In genomic region chr14:36656769-36657408, GRCh38 we compare ENCODE assay signal across 12 cellular contexts. TPM values are rescaled to one million over a fixed set of nuclear protein-coding genes. Genes with fewer than 3 reads are reported as not detected.
DNase-seq lines count a peak whose midpoint lies in the region; ATAC-seq and TF ChIP-seq lines count a peak whose summit lies in the region.
"Had no signal": no experiment of that assay in that cellular context is flagged by ENCODE, and none has a peak within 500 bp of the region (broad histone marks: within the 10 kb centered on the region; RNA-seq: fewer than 3 reads in every experiment).

No MANE protein-coding gene starts in this region.

- no peaks in the 10 kb centered on the region for H3K9me3 Mint-ChIP-seq in activated T-cell treated with anti-CD3 and anti-CD28 coated beads, Interleukin-2, amount 50 U/mL, for 72 hours
- H3K9me3 Mint-ChIP-seq in stimulated activated naive CD8-positive, alpha-beta T cell treated with anti-CD3 and anti-CD28 coated beads, Interleukin-15, amount 100 ng/mL, for 72 hours = no peaks in the 10 kb centered on the region
- H3K9me3 Mint-ChIP-seq: stimulated activated memory B cell treated with anti-CD40 and anti-IgM and Interleukin-4, amounts not matched to agents 10 μg/mL and 1 μg/mL and 100 μg/mL, for 72 hours had no signal

- H3K27me3 ChIP-seq in hepatocyte = peaks cover 97% of the 10 kb centered on the region

- peak overlapping the region; percentile 63 to 77 for H3K4me3 Mint-ChIP-seq in activated T-cell treated with anti-CD3 and anti-CD28 coated beads, Interleukin-2, amount 50 U/mL, for 72 hours
- peak overlapping the region; percentile 29 to 60 for H3K4me3 Mint-ChIP-seq in stimulated activated naive CD8-positive, alpha-beta T cell treated with anti-CD3 and anti-CD28 coated beads, Interleukin-15, amount 100 ng/mL, for 72 hours
- H3K4me3 Mint-ChIP-seq: stimulated activated memory B cell treated with anti-CD40 and anti-IgM and Interleukin-4, amounts not matched to agents 10 μg/mL and 1 μg/mL and 100 μg/mL, for 72 hours had no signal

- peaks cover 89% of the 10 kb centered on the region for H3K27me3 Mint-ChIP-seq in activated T-cell treated with anti-CD3 and anti-CD28 coated beads, Interleukin-2, amount 50 U/mL, for 72 hours (ENCODE audit: low read depth)
- H3K27me3 Mint-ChIP-seq in stimulated activated naive CD8-positive, alpha-beta T cell treated with anti-CD3 and anti-CD28 coated beads, Interleukin-15, amount 100 ng/mL, for 72 hours = peaks cover 96% of the 10 kb centered on the region

- no peak for DNase-seq in activated T-cell treated with anti-CD3 and anti-CD28 coated beads, Interleukin-2, amount 50 U/mL, for 72 hours
- DNase-seq in activated T-cell treated with anti-CD3 and anti-CD28 coated beads for 4 hours (no peak), NB4 (ENCODE audit: low read depth) (peak; percentile 32), hepatocyte (ENCODE audit: low spot score) (no peak), nucleus accumbens (lab: John Stamatoyannopoulos, UW) (no peak)
- no peak for DNase-seq in stimulated activated naive CD8-positive, alpha-beta T cell treated with anti-CD3 and anti-CD28 coated beads, Interleukin-15, amount 100 ng/mL, for 72 hours
- DNase-seq: adrenal gland, MM.1S had no signal

- 8% methylated on average over 27 of the region's 27 CpGs for WGBS in hepatocyte (ENCODE audit: low lambda C conversion rate, missing lambda C conversion rate)

- peaks cover 2 to 11% of the 10 kb centered on the region in 2 donors for H3K36me3 Mint-ChIP-seq in activated T-cell treated with anti-CD3 and anti-CD28 coated beads, Interleukin-2, amount 50 U/mL, for 72 hours (ENCODE audit: insufficient read depth in 2 of 2)
- H3K36me3 Mint-ChIP-seq: stimulated activated memory B cell treated with anti-CD40 and anti-IgM and Interleukin-4, amounts not matched to agents 10 μg/mL and 1 μg/mL and 100 μg/mL, for 72 hours had no signal

- H3K4me1 Mint-ChIP-seq in activated T-cell treated with anti-CD3 and anti-CD28 coated beads, Interleukin-2, amount 50 U/mL, for 72 hours (ENCODE audit: low read depth) = peaks cover 39% of the 10 kb centered on the region
- peaks cover 68% of the 10 kb centered on the region for H3K4me1 Mint-ChIP-seq in stimulated activated naive CD8-positive, alpha-beta T cell treated with anti-CD3 and anti-CD28 coated beads, Interleukin-15, amount 100 ng/mL, for 72 hours

- H3K4me1 ChIP-seq in hepatocyte (ENCODE audit: insufficient read depth) = peaks cover 16% of the 10 kb centered on the region

- H3K79me2 ChIP-seq in hepatocyte = no peaks in the 10 kb centered on the region

- H4K20me1 ChIP-seq in hepatocyte (ENCODE audit: insufficient read depth, poor library complexity, severe bottlenecking) = no peaks in the 10 kb centered on the region

- no peak for TF ChIP-seq POLR2A in NB4 (IDR thresholded peaks at IDR 0.05; ENCODE audit: extremely low read depth, insufficient read length)

- H3K4me2 ChIP-seq in hepatocyte = peak overlapping the region; percentile 77

- no peak overlapping the region for H3K27ac ChIP-seq in hepatocyte
- H3K27ac ChIP-seq: adrenal gland had no signal

- no peaks in the 10 kb centered on the region for H3K9me2 ChIP-seq in hepatocyte (replicated peaks; ENCODE audit: insufficient read depth)

- peak overlapping the region; percentile 5 for H2AFZ ChIP-seq in hepatocyte

- no peak for TF ChIP-seq CTCF in NB4 (IDR thresholded peaks at IDR 0.05; ENCODE audit: low read depth, low read length)
- TF ChIP-seq CTCF in hepatocyte (IDR thresholded peaks at IDR 0.05; ENCODE audit: poor library complexity) = no peak

- H3K4me3 ChIP-seq in NB4 (ENCODE audit: low read depth, low read length) = no peak overlapping the region
- no peak overlapping the region for H3K4me3 ChIP-seq in hepatocyte

- no peaks in the 10 kb centered on the region for H3K36me3 ChIP-seq in hepatocyte (replicated peaks; ENCODE audit: insufficient read depth, low read depth)
- H3K36me3 ChIP-seq: adrenal gland had no signal

- no peak overlapping the region for H3K27ac Mint-ChIP-seq in activated T-cell treated with anti-CD3 and anti-CD28 coated beads, Interleukin-2, amount 50 U/mL, for 72 hours
- H3K27ac Mint-ChIP-seq in stimulated activated naive CD8-positive, alpha-beta T cell treated with anti-CD3 and anti-CD28 coated beads, Interleukin-15, amount 100 ng/mL, for 72 hours = no peak overlapping the region
- H3K27ac Mint-ChIP-seq: CD4-positive, CD25-positive, alpha-beta regulatory T cell; stimulated activated memory B cell treated with anti-CD40 and anti-IgM and Interleukin-4, amounts not matched to agents 10 μg/mL and 1 μg/mL and 100 μg/mL, for 72 hours had no signal

- no peak for ATAC-seq in activated T-cell treated with anti-CD3 and anti-CD28 coated beads, Interleukin-2, amount 50 U/mL, for 72 hours (replicated peaks in 1 of 2)
- no peak for ATAC-seq in stimulated activated naive CD8-positive, alpha-beta T cell treated with anti-CD3 and anti-CD28 coated beads, Interleukin-15, amount 100 ng/mL, for 72 hours
- ATAC-seq in HG02885 (IDR thresholded peaks at IDR 0.05; ENCODE audit: poor library complexity, unreplicated experiment) = no peak
- no peak for ATAC-seq in HG03571 (IDR thresholded peaks at IDR 0.05; ENCODE audit: unreplicated experiment)
- ATAC-seq: stimulated activated memory B cell treated with anti-CD40 and anti-IgM and Interleukin-4, amounts not matched to agents 10 μg/mL and 1 μg/mL and 100 μg/mL, for 72 hours had no signal

- no peaks in the 10 kb centered on the region for H3K9me3 ChIP-seq in hepatocyte (ENCODE audit: low read depth)
- H3K9me3 ChIP-seq: adrenal gland had no signal

RNA-seq across cellular contexts. Expression of gene PAX9, which starts 4.8 kb away (rescaled TPM):
- under 1 TPM in 1 of 2 donors, not detected in 1; 0.23 TPM for total RNA-seq in activated T-cell treated with anti-CD3 and anti-CD28 coated beads, Interleukin-2, amount 50 U/mL, for 72 hours
- total RNA-seq in hepatocyte = 0.53 TPM in 1 of 2 replicates, not detected in the other
- polyA plus RNA-seq in hepatocyte = 0.24 and 0.36 TPM in 2 replicates
- total RNA-seq: adrenal gland had no signal
